In the genomic region with DNA sequence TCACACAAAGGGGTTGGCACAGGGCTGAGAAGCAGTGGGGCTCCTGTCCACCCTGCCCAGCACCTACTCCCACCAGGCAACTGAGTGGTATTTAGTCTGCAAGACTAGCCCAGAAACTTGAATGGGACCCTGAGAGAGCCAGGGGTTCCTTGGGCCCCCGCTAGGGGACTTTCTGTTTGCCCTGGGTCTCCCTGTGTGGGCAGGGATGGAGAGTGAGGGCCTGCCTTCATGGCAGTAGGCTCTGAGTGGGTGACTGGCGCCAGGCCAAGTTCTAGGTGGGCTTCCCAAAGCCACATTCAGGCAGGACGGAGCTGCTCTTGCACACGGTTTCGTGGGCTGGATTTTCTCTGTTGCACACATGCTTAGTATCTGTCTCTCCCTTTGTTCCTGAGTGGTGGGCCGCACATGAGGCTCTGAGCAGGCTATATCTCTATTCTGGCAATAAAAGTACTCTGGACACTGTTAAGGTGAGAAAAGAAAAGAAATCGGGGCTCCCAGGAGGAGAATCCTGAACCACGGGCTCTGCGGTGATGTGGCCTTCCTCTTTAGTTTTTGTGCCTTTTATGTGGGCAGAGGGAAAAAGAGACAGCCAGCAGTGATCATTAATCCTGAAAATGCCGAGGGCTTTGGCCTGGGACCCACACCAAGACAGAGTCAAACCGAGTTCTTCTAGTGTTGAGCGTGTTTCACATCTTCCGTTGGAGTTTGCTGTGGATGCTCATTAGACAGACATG, we compare ENCODE assay signal across 17 cellular contexts. TPM values are rescaled to one million over a fixed set of nuclear protein-coding genes. Genes with fewer than 3 reads are reported as not detected.
DNase-seq lines count a peak whose midpoint lies in the region; ATAC-seq and TF ChIP-seq lines count a peak whose summit lies in the region.
"Had no signal": no experiment of that assay in that cellular context is flagged by ENCODE, and none has a peak within 500 bp of the region (broad histone marks: within the 10 kb centered on the region; RNA-seq: fewer than 3 reads in every experiment).

No MANE protein-coding gene starts in this region.

- H3K4me3 ChIP-seq in body of pancreas (no peak overlapping the region), coronary artery (no peak overlapping the region)
- H3K4me3 ChIP-seq: ascending aorta, heart right ventricle, pancreas, SJSA1, smooth muscle cell, thoracic aorta had no signal

- H3K27me3 Mint-ChIP-seq in activated CD8-positive, alpha-beta memory T cell treated with anti-CD3 and anti-CD28 coated beads, Interleukin-2, amount 10 ng/mL, durations not matched to agents 7 days and 5 days: no peaks in the 10 kb centered on the region
- H3K27me3 Mint-ChIP-seq in stimulated activated naive CD8-positive, alpha-beta T cell treated with anti-CD3 and anti-CD28 coated beads, Interleukin-15, amount 100 ng/mL, for 72 hours: no peaks in the 10 kb centered on the region

- no peak overlapping the region for H3K27ac ChIP-seq in body of pancreas
- H3K27ac ChIP-seq in coronary artery: no peak overlapping the region
- H3K27ac ChIP-seq: ascending aorta, pancreas, SJSA1, thoracic aorta had no signal

- peaks cover 3% of the 10 kb centered on the region for H3K9me3 Mint-ChIP-seq in activated CD8-positive, alpha-beta memory T cell treated with anti-CD3 and anti-CD28 coated beads, Interleukin-2, amount 10 ng/mL, durations not matched to agents 7 days and 5 days (ENCODE audit: low read depth)
- H3K9me3 Mint-ChIP-seq in stimulated activated naive CD8-positive, alpha-beta T cell treated with anti-CD3 and anti-CD28 coated beads, Interleukin-15, amount 100 ng/mL, for 72 hours: peaks cover 6 to 8% of the 10 kb centered on the region in 2 donors

- intact Hi-C loops in body of pancreas (cut with DNase I): no loop called here

- no peaks in the 10 kb centered on the region for H3K4me1 ChIP-seq in body of pancreas
- H3K4me1 ChIP-seq: ascending aorta, pancreas, SJSA1 had no signal

- CTCF ChIA-PET in activated CD8-positive, alpha-beta memory T cell treated with anti-CD3 and anti-CD28 coated beads, Interleukin-2, amount 10 ng/mL, durations not matched to agents 7 days and 5 days (lab: Charles Lee): interaction anchor here (1.4 kb wide), 2 partner anchors 16 to 22 kb away, joined by 3 to 4 read pairs; no protein-coding TSS in a partner anchor

- H3K9me3 ChIP-seq in body of pancreas: no peaks in the 10 kb centered on the region
- H3K9me3 ChIP-seq: SJSA1, thoracic aorta had no signal

- H3K27me3 ChIP-seq in body of pancreas: no peaks in the 10 kb centered on the region
- H3K27me3 ChIP-seq: ascending aorta, pancreas had no signal

- H3K27ac Mint-ChIP-seq in activated CD8-positive, alpha-beta memory T cell treated with anti-CD3 and anti-CD28 coated beads, Interleukin-2, amount 10 ng/mL, durations not matched to agents 7 days and 5 days: peak overlapping the region; percentile 46
- peak overlapping the region in 1 of 2 donors; percentile 87 for H3K27ac Mint-ChIP-seq in stimulated activated naive CD8-positive, alpha-beta T cell treated with anti-CD3 and anti-CD28 coated beads, Interleukin-15, amount 100 ng/mL, for 72 hours

- no peak for ATAC-seq in activated CD8-positive, alpha-beta memory T cell treated with anti-CD3 and anti-CD28 coated beads, Interleukin-2, amount 10 ng/mL, durations not matched to agents 7 days and 5 days
- peak; percentile 51 for ATAC-seq in stimulated activated naive CD8-positive, alpha-beta T cell treated with anti-CD3 and anti-CD28 coated beads, Interleukin-15, amount 100 ng/mL, for 72 hours
- ATAC-seq in body of pancreas: no peak
- ATAC-seq: pancreas had no signal

- H3K4me1 Mint-ChIP-seq in activated CD8-positive, alpha-beta memory T cell treated with anti-CD3 and anti-CD28 coated beads, Interleukin-2, amount 10 ng/mL, durations not matched to agents 7 days and 5 days: peaks cover 74% of the 10 kb centered on the region
- peaks cover 85% of the 10 kb centered on the region for H3K4me1 Mint-ChIP-seq in stimulated activated naive CD8-positive, alpha-beta T cell treated with anti-CD3 and anti-CD28 coated beads, Interleukin-15, amount 100 ng/mL, for 72 hours

- no peak overlapping the region for H3K4me3 Mint-ChIP-seq in activated CD8-positive, alpha-beta memory T cell treated with anti-CD3 and anti-CD28 coated beads, Interleukin-2, amount 10 ng/mL, durations not matched to agents 7 days and 5 days
- peak overlapping the region; percentile 26 to 53 for H3K4me3 Mint-ChIP-seq in stimulated activated naive CD8-positive, alpha-beta T cell treated with anti-CD3 and anti-CD28 coated beads, Interleukin-15, amount 100 ng/mL, for 72 hours

- DNase-seq in activated naive CD4-positive, alpha-beta T cell treated with Interleukin-2 at 50 U/mL for 16 hours: peak; percentile 2
- no peak for DNase-seq in activated naive CD4-positive, alpha-beta T cell (lab: John Stamatoyannopoulos, UW)
- DNase-seq in activated CD8-positive, alpha-beta memory T cell treated with anti-CD3 and anti-CD28 coated beads, Interleukin-2, amount 10 ng/mL, durations not matched to agents 7 days and 5 days: peak; percentile 39
- DNase-seq in ecto neural progenitor cell (ENCODE audit: low spot score) (peak; percentile 22), HuH-7 (ENCODE audit: low spot score) (no peak), body of pancreas (no peak), coronary artery (ENCODE audit: low spot score) (no peak)
- DNase-seq in stimulated activated naive CD8-positive, alpha-beta T cell treated with anti-CD3 and anti-CD28 coated beads, Interleukin-15, amount 100 ng/mL, for 72 hours: peak in 1 of 2 donors; percentile 32
- DNase-seq: NCI-H446, pancreas had no signal

- TF ChIP-seq POLR2A in body of pancreas (IDR thresholded peaks at IDR 0.05): no peak

- peaks cover 84% of the 10 kb centered on the region for H3K36me3 Mint-ChIP-seq in activated CD8-positive, alpha-beta memory T cell treated with anti-CD3 and anti-CD28 coated beads, Interleukin-2, amount 10 ng/mL, durations not matched to agents 7 days and 5 days

- TF ChIP-seq CTCF in body of pancreas (IDR thresholded peaks at IDR 0.05): no peak
- no peak for TF ChIP-seq CTCF in coronary artery (IDR thresholded peaks at IDR 0.05)

- no peaks in the 10 kb centered on the region for H3K36me3 ChIP-seq in body of pancreas (replicated peaks in 1 of 2; ENCODE audit: insufficient read depth in 1 of 2, low read depth in 2 of 2)
- H3K36me3 ChIP-seq: ascending aorta, heart right ventricle, pancreas, SJSA1, thoracic aorta had no signal

- WGBS in body of pancreas, 2 donors: 69 to 78% methylated on average over 12 to 13 of the region's 13 CpGs

RNA-seq across cellular contexts. Expression of a gene that starts 26.9 kb away (rescaled TPM):
- 100 to 1,000 TPM; 302 to 832 TPM for total RNA-seq in activated CD8-positive, alpha-beta memory T cell treated with anti-CD3 and anti-CD28 coated beads, Interleukin-2, amount 10 ng/mL, durations not matched to agents 7 days and 5 days
- under 1 TPM; 0.52 to 0.99 TPM for total RNA-seq in body of pancreas
- total RNA-seq: ascending aorta, dermis microvascular lymphatic vessel endothelial cell, kidney epithelial cell, SJSA1, smooth muscle cell had no signal

RNA-seq across cellular contexts. Expression of a gene that starts 53.6 kb away (rescaled TPM):
- 100 to 1,000 TPM; 205 to 267 TPM for total RNA-seq in activated CD8-positive, alpha-beta memory T cell treated with anti-CD3 and anti-CD28 coated beads, Interleukin-2, amount 10 ng/mL, durations not matched to agents 7 days and 5 days
- total RNA-seq in body of pancreas: 10 to 100 TPM; 54.5 to 57.0 TPM

RNA-seq across cellular contexts. Expression of a gene that starts 57.9 kb away (rescaled TPM):
- 10 to 100 TPM; 31.1 to 31.7 TPM for total RNA-seq in activated CD8-positive, alpha-beta memory T cell treated with anti-CD3 and anti-CD28 coated beads, Interleukin-2, amount 10 ng/mL, durations not matched to agents 7 days and 5 days
- 10 to 100 TPM; 14.3 to 15.5 TPM for total RNA-seq in body of pancreas

Comparison
In these comparisons a context has a peak if more than half of its experiments do, and no peak if none do; other contexts are left out.
1. DNase-seq: peak in activated naive CD4-positive, alpha-beta T cell treated with Interleukin-2 at 50 U/mL for 16 hours (single experiment), activated CD8-positive, alpha-beta memory T cell treated with anti-CD3 and anti-CD28 coated beads, Interleukin-2, amount 10 ng/mL, durations not matched to agents 7 days and 5 days (single experiment) and ecto neural progenitor cell (single experiment); none in activated naive CD4-positive, alpha-beta T cell (0 of 4), HuH-7 (single experiment), body of pancreas (0 of 4) and coronary artery (single experiment).
2. RNA of a gene that starts 26.9 kb away (total RNA-seq): 302 to 832 TPM in activated CD8-positive, alpha-beta memory T cell treated with anti-CD3 and anti-CD28 coated beads, Interleukin-2, amount 10 ng/mL, durations not matched to agents 7 days and 5 days; 0.52 to 0.99 TPM in body of pancreas; every median in the first group is over 100 times any median in the second.